Comparison of ENCODE assay signal across 8 cellular contexts in the genomic region with DNA sequence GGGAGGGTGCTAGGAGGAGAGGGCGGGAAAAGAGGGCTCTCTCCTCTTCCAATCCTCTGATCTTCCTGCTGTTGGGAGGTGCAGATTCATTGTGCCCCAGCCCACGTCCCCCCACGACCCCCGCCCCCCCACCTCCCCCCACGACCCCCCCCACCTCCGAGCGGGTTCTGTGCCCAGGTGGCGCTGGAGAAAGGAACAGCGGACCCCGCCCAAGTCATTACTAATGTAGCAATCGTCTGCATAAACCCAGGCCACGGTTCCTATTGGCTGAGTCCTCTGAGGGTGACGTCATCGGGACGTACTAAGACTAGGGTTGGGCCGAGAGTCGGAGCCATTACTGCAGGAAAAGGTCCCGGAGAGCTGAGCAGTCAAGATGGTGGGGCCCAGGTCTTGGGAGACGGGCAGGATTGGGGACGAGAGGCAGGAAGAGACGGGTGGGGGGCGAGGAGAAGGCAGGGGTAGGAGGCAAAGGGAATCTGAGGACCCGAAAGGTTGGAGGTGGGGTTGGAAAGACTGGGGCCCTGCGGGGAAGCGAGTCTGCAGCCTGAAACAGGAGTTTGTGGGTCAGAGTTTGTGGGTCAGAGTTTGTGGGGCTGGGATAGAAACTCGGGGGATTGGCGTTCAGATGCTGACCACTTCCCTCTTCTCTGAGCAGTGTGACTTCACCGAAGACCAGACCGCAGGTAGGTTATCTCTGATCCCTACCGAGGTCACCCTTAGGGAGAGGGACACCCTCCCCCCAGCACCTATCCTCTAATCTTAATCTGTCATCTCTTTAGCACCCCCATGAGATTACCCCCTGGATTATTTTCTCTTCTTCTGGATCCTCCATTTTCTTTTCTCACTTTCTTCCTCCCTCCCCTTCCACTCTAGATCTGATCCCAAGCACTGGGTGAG. TPM values are rescaled to one million over a fixed set of nuclear protein-coding genes. Genes with fewer than 3 reads are reported as not detected.
DNase-seq lines count a peak whose midpoint lies in the region; ATAC-seq and TF ChIP-seq lines count a peak whose summit lies in the region.

A gene (plus strand): TSS at position 331 of the 897 bp plus-strand sequence. CDS start 43 bp downstream, at position 374.

- H3K9me3 Mint-ChIP-seq in GM23338 = no peaks in the 10 kb centered on the region; the same call in none of the 3 replicates
- no peaks in the 10 kb centered on the region for H3K9me3 Mint-ChIP-seq in naive thymus-derived CD8-positive, alpha-beta T cell

- peak within 1 kb of the TSS; percentile 92 for H3K4me3 Mint-ChIP-seq in GM23338
- peak within 1 kb of the TSS; percentile 93 to 99 (median 98) for H3K4me3 Mint-ChIP-seq in naive thymus-derived CD8-positive, alpha-beta T cell

- H3K4me1 Mint-ChIP-seq in GM23338 = peaks cover 62% of the 10 kb centered on the region
- peaks cover 32 to 54% (median 49%) of the 10 kb centered on the region in 4 donors for H3K4me1 Mint-ChIP-seq in naive thymus-derived CD8-positive, alpha-beta T cell

- TF ChIP-seq CTCF in GM23338 (conservative IDR thresholded peaks at IDR 0.05; ENCODE audit: low read depth in 2 of 2) = no peak
- no peak for TF ChIP-seq CTCF in fibroblast of mammary gland (conservative IDR thresholded peaks at IDR 0.05; ENCODE audit: control insufficient read depth, insufficient read depth, low read depth, low read length)

- peaks cover 49% of the 10 kb centered on the region for H3K4me1 ChIP-seq in GM23338 (ENCODE audit: insufficient read depth)

- POLR2A ChIA-PET in naive thymus-derived CD8-positive, alpha-beta T cell (lab: Charles Lee) = interaction anchor here (0.7 to 13.3 kb wide), 12 partner anchors 8 to 185 kb away, joined by 3 to 163 read pairs (median 10); a partner anchor contains a TSS

- H3K27ac Mint-ChIP-seq in GM23338 = peak within 1 kb of the TSS; percentile 99
- peak within 1 kb of the TSS; percentile 95 to 100 (median 98) for H3K27ac Mint-ChIP-seq in naive thymus-derived CD8-positive, alpha-beta T cell

- no peaks in the 10 kb centered on the region for H3K27me3 ChIP-seq in GM23338 (ENCODE audit: insufficient read depth)

- ATAC-seq in GM23338 = peak; percentile 62
- ATAC-seq in naive thymus-derived CD8-positive, alpha-beta T cell = peak; percentile 85 to 87

- H3K4me2 ChIP-seq in GM23338 = peak within 1 kb of the TSS; percentile 91

- H3F3A ChIP-seq in GM23338 (replicated peaks; ENCODE audit: low read depth) = peaks cover 39% of the 10 kb centered on the region

- 0 out of 2 replicates have a peak within 1 kb of the TSS, but pooled peaks have one; percentile 16 for H2AFZ ChIP-seq in GM23338

- no peaks in the 10 kb centered on the region for H3K9me2 ChIP-seq in GM23338 (ENCODE audit: insufficient read depth)

- peaks cover 37% of the 10 kb centered on the region for H3K79me2 ChIP-seq in GM23338 (replicated peaks; ENCODE audit: insufficient read depth)

- H3K36me3 ChIP-seq in GM23338 (ENCODE audit: insufficient read depth) = peaks cover 29% of the 10 kb centered on the region

- peaks cover 15% of the 10 kb centered on the region for H4K20me1 ChIP-seq in GM23338 (replicated peaks; ENCODE audit: insufficient read depth)

- peaks cover 70% of the 10 kb centered on the region for H3K36me3 Mint-ChIP-seq in GM23338 (ENCODE audit: low read depth)
- peaks cover 2 to 35% (median 8%) of the 10 kb centered on the region in 3 donors for H3K36me3 Mint-ChIP-seq in naive thymus-derived CD8-positive, alpha-beta T cell

- H3K27me3 Mint-ChIP-seq in GM23338 (ENCODE audit: insufficient read depth, low read depth, poor library complexity) = peaks cover 47% of the 10 kb centered on the region
- H3K27me3 Mint-ChIP-seq in naive thymus-derived CD8-positive, alpha-beta T cell = no peaks in the 10 kb centered on the region

- DNase-seq in DMS79 treated with DMSO at 0.1 percent for 48 hours (lab: John Stamatoyannopoulos, UW) (peak; percentile 86), GM23338 (ENCODE audit: low spot score) (peak; percentile 100), LHCN-M2 (ENCODE audit: low read depth) (peak; percentile 98), RPMI7951 (ENCODE audit: low read depth) (peak; percentile 96), fibroblast of mammary gland (ENCODE audit: low read depth) (peak; percentile 99)
- peak; percentile 68 to 83 for DNase-seq in activated T-helper 1 cell treated with anti-CD3 and anti-CD28 coated beads, Interleukin-2, amount 50 U/mL, for 16 hours (ENCODE audit: low read depth in 1 of 2, low spot score in 1 of 2)
- DNase-seq in naive thymus-derived CD8-positive, alpha-beta T cell = peak; percentile 72 to 97 (median 90)
- DNase-seq in stimulated activated naive CD4-positive, alpha-beta T cell (lab: John Stamatoyannopoulos, UW) = peak; percentile 80 to 93 (median 89)

- peak within 1 kb of the TSS; percentile 84 for H3K4me3 ChIP-seq in GM23338
- H3K4me3 ChIP-seq in fibroblast of mammary gland (ENCODE audit: control insufficient read depth, low read depth, low read length) = peak within 1 kb of the TSS; percentile 100

- peak within 1 kb of the TSS; percentile 98 for H3K27ac ChIP-seq in GM23338 (ENCODE audit: low read depth)

TF ChIP-seq in GM23338, 12 proteins besides CTCF, POLR2A, EP300 and RAD21:
- TF ChIP-seq CREB1 (CRISPR knock-in tag; IDR thresholded peaks at IDR 0.05; ENCODE audit: low read depth) = peak; percentile 98
- no peak for TF ChIP-seq EZH2 (IDR thresholded peaks at IDR 0.05; ENCODE audit: low read depth, unreplicated experiment)
- TF ChIP-seq NANOG (IDR thresholded peaks at IDR 0.05; ENCODE audit: borderline replicate concordance) = no peak; the same call in 1 of the 2 replicates
- no peak for TF ChIP-seq JUNB (IDR thresholded peaks at IDR 0.05; ENCODE audit: unreplicated experiment)
- TF ChIP-seq STAT1 (IDR thresholded peaks at IDR 0.05; ENCODE audit: unreplicated experiment) = no peak
- TF ChIP-seq, protein P1, sequence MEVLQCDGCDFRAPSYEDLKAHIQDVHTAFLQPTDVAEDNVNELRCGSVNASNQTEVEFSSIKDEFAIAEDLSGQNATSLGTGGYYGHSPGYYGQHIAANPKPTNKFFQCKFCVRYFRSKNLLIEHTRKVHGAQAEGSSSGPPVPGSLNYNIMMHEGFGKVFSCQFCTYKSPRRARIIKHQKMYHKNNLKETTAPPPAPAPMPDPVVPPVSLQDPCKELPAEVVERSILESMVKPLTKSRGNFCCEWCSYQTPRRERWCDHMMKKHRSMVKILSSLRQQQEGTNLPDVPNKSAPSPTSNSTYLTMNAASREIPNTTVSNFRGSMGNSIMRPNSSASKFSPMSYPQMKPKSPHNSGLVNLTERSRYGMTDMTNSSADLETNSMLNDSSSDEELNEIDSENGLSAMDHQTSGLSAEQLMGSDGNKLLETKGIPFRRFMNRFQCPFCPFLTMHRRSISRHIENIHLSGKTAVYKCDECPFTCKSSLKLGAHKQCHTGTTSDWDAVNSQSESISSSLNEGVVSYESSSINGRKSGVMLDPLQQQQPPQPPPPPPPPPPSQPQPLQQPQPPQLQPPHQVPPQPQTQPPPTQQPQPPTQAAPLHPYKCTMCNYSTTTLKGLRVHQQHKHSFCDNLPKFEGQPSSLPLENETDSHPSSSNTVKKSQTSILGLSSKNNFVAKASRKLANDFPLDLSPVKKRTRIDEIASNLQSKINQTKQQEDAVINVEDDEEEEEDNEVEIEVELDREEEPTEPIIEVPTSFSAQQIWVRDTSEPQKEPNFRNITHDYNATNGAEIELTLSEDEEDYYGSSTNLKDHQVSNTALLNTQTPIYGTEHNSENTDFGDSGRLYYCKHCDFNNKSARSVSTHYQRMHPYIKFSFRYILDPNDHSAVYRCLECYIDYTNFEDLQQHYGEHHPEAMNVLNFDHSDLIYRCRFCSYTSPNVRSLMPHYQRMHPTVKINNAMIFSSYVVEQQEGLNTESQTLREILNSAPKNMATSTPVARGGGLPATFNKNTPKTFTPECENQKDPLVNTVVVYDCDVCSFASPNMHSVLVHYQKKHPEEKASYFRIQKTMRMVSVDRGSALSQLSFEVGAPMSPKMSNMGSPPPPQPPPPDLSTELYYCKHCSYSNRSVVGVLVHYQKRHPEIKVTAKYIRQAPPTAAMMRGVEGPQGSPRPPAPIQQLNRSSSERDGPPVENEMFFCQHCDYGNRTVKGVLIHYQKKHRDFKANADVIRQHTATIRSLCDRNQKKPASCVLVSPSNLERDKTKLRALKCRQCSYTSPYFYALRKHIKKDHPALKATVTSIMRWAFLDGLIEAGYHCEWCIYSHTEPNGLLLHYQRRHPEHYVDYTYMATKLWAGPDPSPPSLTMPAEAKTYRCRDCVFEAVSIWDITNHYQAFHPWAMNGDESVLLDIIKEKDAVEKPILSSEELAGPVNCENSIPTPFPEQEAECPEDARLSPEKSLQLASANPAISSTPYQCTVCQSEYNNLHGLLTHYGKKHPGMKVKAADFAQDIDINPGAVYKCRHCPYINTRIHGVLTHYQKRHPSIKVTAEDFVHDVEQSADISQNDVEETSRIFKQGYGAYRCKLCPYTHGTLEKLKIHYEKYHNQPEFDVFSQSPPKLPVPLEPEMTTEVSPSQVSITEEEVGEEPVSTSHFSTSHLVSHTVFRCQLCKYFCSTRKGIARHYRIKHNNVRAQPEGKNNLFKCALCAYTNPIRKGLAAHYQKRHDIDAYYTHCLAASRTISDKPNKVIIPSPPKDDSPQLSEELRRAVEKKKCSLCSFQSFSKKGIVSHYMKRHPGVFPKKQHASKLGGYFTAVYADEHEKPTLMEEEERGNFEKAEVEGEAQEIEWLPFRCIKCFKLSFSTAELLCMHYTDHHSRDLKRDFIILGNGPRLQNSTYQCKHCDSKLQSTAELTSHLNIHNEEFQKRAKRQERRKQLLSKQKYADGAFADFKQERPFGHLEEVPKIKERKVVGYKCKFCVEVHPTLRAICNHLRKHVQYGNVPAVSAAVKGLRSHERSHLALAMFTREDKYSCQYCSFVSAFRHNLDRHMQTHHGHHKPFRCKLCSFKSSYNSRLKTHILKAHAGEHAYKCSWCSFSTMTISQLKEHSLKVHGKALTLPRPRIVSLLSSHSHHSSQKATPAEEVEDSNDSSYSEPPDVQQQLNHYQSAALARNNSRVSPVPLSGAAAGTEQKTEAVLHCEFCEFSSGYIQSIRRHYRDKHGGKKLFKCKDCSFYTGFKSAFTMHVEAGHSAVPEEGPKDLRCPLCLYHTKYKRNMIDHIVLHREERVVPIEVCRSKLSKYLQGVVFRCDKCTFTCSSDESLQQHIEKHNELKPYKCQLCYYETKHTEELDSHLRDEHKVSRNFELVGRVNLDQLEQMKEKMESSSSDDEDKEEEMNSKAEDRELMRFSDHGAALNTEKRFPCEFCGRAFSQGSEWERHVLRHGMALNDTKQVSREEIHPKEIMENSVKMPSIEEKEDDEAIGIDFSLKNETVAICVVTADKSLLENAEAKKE (CRISPR knock-in tag; IDR thresholded peaks at IDR 0.05) = no peak
- peak; percentile 100 for TF ChIP-seq POLR2AphosphoS5 (IDR thresholded peaks at IDR 0.05; ENCODE audit: low read depth)
- no peak for TF ChIP-seq ZNF114 (CRISPR knock-in tag; IDR thresholded peaks at IDR 0.05)

RNA-seq across cellular contexts. Expression of the gene that starts here (rescaled TPM):
- 1,092 and 1,271 TPM in 2 replicates for total RNA-seq in GM23338 (2014; rRNA removed; shearing (Covaris generic))
- polyA plus RNA-seq in GM23338 (2016; fragmentation: Nextera tagmentation; extraction: Ambion mirVana) = 1,545 and 1,548 TPM in 2 replicates
- total RNA-seq in LHCN-M2 (2014; rRNA removed) = 1,787 and 1,859 TPM in 2 replicates
- polyA plus RNA-seq in LHCN-M2 (2012) = 6,959 TPM
- 3,182 and 3,310 TPM in 2 replicates for total RNA-seq in RPMI7951 (2014; rRNA removed; shearing (Covaris generic))
- total RNA-seq in naive thymus-derived CD8-positive, alpha-beta T cell = 100 to 1,000 TPM; 421 to 448 TPM
- polyA plus RNA-seq in naive thymus-derived CD8-positive, alpha-beta T cell = 1,000 to 10,000 TPM; 1,813 to 2,533 (median 2,044) TPM

Comparison
In these comparisons a context has a peak if more than half of its experiments do, and no peak if none do; other contexts are left out.
1. Peak in every context shown above with its lines: DNase-seq, ATAC-seq, H3K4me3 ChIP-seq and H3K27ac ChIP-seq.